In genomic region chr13:107600986-107601385, GRCh38 we compare ENCODE assay signal across 1 cellular context.
A peak's percentile ranks its signal among the peaks of the same experiment; 100 is the strongest.
TF ChIP-seq lines count a peak whose summit lies in the region.

No MANE protein-coding gene starts in this region.

TF ChIP-seq in H1, 55 proteins besides CTCF, POLR2A, EP300 and RAD21:
- TF ChIP-seq FOSL1 (IDR thresholded peaks at IDR 0.05; ENCODE audit: insufficient read depth, low read depth, low read length) (no peak), CEBPB (IDR thresholded peaks at IDR 0.05; ENCODE audit: low read depth, low read length) (peak; percentile 27; the same call in 1 of the 2 replicates), SP4 (IDR thresholded peaks at IDR 0.05; ENCODE audit: low read length) (no peak), CREB1 (IDR thresholded peaks at IDR 0.05) (no peak)
